Comparison of ENCODE assay signal across 8 cellular contexts in the genomic region with DNA sequence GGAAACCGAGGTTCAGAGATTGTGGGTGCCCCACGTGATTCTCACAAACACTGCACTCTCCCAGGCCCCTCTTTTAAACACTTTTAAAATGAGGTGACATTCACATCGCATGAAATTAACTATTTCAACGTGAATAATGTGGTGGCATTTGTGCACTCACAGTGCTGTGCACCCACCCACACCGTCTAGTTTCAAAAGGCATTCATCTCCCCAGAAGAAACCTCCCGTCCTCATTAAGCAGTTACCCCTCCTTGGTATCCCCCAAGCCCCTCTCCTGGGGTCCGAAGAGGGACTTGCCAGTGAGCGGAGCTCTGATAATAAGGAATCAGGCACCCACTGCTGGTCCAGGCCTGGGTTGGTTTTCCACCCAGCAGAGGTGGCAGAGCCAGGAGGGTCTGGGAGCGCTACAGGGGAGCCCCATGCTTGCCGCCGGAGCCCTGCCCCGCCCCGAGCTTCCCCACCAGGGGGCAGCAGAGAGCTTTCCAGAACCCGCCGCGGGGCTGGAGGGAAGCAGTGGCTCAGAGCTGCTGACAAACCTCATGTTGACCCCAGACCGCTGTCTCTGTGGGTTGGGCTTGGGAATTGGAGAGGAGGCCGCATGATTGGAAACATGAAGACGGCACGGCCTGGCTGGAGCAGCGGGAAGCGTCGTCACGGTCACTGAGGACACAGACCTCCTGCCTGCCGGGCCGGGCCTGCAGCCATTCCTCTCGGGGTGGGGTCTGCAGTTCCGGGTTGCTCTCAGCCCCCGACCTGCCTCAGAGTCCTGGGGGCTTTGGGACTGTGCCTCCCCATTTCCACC. TPM values are rescaled to one million over a fixed set of nuclear protein-coding genes. Genes with fewer than 3 reads are reported as not detected.
DNase-seq lines count a peak whose midpoint lies in the region; ATAC-seq lines count a peak whose summit lies in the region.

No MANE protein-coding gene starts in this region.

- DNase-seq in NCI-H2029 (lab: John Stamatoyannopoulos, UW) (peak; percentile 76), NCI-H2029 treated with DMSO at 0.1 percent for 48 hours (lab: John Stamatoyannopoulos, UW) (no peak), NCI-H2227 (lab: John Stamatoyannopoulos, UW; ENCODE audit: unreplicated experiment) (peak; percentile 83), dermis microvascular lymphatic vessel endothelial cell (ENCODE audit: low read depth in 2 of 2) (peak; percentile 77 to 79), lung microvascular endothelial cell (ENCODE audit: low read depth in 2 of 2) (peak; percentile 83 to 96)
- DNase-seq in activated CD4-positive, alpha-beta T cell treated with anti-CD3 and anti-CD28 coated beads, Interleukin-2, amount 50 U/mL, for 4 hours, result peak; percentile 72 to 75
- DNase-seq in stimulated activated CD4-positive, alpha-beta T cell treated with anti-CD3 and anti-CD28 coated beads, TNF-alpha, amount 100 ng/mL, for 4 hours (ENCODE audit: low read depth in 3 of 3), result peak; percentile 62 to 89 (median 74)

- peak; percentile 71 for ATAC-seq in HG02973 (IDR thresholded peaks at IDR 0.05; ENCODE audit: unreplicated experiment)

RNA-seq across cellular contexts. Expression of gene HTRA3, which starts 27.5 kb away (rescaled TPM):
- 1.4 and 7.5 TPM in 2 replicates for total RNA-seq in dermis microvascular lymphatic vessel endothelial cell
- 1.2 and 2.6 TPM in 2 replicates for total RNA-seq in lung microvascular endothelial cell

RNA-seq across cellular contexts. Expression of gene SH3TC1, which starts 43.0 kb away (rescaled TPM):
- total RNA-seq in dermis microvascular lymphatic vessel endothelial cell (82.8 and 147 TPM in 2 replicates), lung microvascular endothelial cell (96.8 and 147 TPM in 2 replicates)
